ENCODE assay signal across 9 cellular contexts in the genomic region with DNA sequence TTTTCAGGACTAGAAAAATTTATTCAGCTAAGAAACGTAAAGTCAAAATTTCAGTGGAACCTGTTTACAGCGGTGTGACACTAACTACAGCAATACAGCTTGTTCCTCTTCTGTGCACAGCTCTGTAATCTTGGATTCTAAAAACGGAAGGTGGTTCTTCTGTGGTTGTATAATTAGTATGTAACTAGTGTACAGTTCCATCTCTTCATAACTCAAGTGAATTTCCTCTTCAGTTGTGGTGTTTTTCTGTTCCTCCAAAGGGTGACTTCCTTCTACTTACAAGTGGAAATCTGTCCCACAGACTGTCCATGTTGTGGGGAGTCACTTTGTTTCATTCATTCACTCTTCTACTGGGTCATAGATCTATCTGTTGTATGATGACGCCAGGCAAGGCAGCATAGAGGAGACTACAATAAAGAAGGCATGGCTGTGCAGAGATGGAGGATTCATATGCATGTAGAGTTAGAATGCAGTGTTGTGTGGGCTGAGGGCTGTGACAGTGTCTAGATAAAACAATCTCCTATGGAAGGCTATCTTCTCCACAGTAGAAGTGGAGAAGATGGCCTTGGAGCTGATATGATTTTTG. TPM values are rescaled to one million over a fixed set of nuclear protein-coding genes. Genes with fewer than 3 reads are reported as not detected.
DNase-seq lines count a peak whose midpoint lies in the region; ATAC-seq and TF ChIP-seq lines count a peak whose summit lies in the region.
"Had no signal": no experiment of that assay in that cellular context is flagged by ENCODE, and none has a peak within 500 bp of the region (broad histone marks: within the 10 kb centered on the region; RNA-seq: fewer than 3 reads in every experiment).

No MANE protein-coding gene starts in this region.

- H3K36me3 ChIP-seq in BLaER1 (no peaks in the 10 kb centered on the region), SU-DHL-6 (ENCODE audit: low read length) (no peaks in the 10 kb centered on the region), transverse colon (no peaks in the 10 kb centered on the region)

- ATAC-seq in GM19351 (IDR thresholded peaks at IDR 0.05; ENCODE audit: unreplicated experiment) (peak; percentile 76), HG03097 (IDR thresholded peaks at IDR 0.05; ENCODE audit: low FRiP score, unreplicated experiment) (peak; percentile 73)

- H4K20me1 ChIP-seq in BLaER1 (no peaks in the 10 kb centered on the region), SU-DHL-6 (ENCODE audit: low read depth, low read length) (no peaks in the 10 kb centered on the region)

- H3K4me2 ChIP-seq in BLaER1 (peak overlapping the region; percentile 33), SU-DHL-6 (ENCODE audit: low read depth, low read length, poor library complexity, severe bottlenecking) (peak overlapping the region; percentile 69)

- WGBS in transverse colon (ENCODE audit: low coverage in 1 of 2), 2 donors = 76% methylated on average over 4 of the region's 4 CpGs

- H3F3A ChIP-seq in SU-DHL-6 (ENCODE audit: insufficient read depth) = peaks cover 23% of the 10 kb centered on the region

- intact Hi-C loops in transverse colon (cut with DNase I; ENCODE audit: low total_unique reads) = no loop called here

- H3K9ac ChIP-seq in BLaER1 = no peak overlapping the region
- H3K9ac ChIP-seq in SU-DHL-6 (ENCODE audit: low read length) = peak overlapping the region; percentile 26; the same call in 1 of the 2 replicates

- in situ Hi-C loops in transverse colon (cut with MboI; ENCODE audit: low pct_ligation_motif_present in 1 of 4, low pct_unique_long_range_greater_than_20kb in 1 of 4, low sequenced_read_pairs in 3 of 4) = no loop called here

- TF ChIP-seq POLR2A in transverse colon (IDR thresholded peaks at IDR 0.05) = no peak

- no peak overlapping the region for H2AFZ ChIP-seq in SU-DHL-6 (ENCODE audit: low read depth, low read length, severe bottlenecking)

- TF ChIP-seq EP300 in transverse colon (IDR thresholded peaks at IDR 0.05; ENCODE audit: low read depth) = no peak

- no peak overlapping the region for H3K27ac ChIP-seq in BLaER1
- H3K27ac ChIP-seq in SU-DHL-6 (ENCODE audit: low read depth, low read length) = peak overlapping the region; percentile 88
- H3K27ac ChIP-seq in transverse colon = no peak overlapping the region

- H3K4me1 ChIP-seq in BLaER1 (peaks cover 21% of the 10 kb centered on the region), transverse colon (peaks cover 0 to 3% (median 0%) of the 10 kb centered on the region in 4 donors)

- H3K9me2 ChIP-seq in SU-DHL-6 (replicated peaks; ENCODE audit: insufficient read depth, low read length) = no peaks in the 10 kb centered on the region

- no peak for DNase-seq in putamen (ENCODE audit: low spot score)
- DNase-seq in activated CD8-positive, alpha-beta memory T cell treated with anti-CD3 and anti-CD28 coated beads for 24 hours = no peak
- DNase-seq in transverse colon = no peak
- no peak for DNase-seq in T1000 (lab: John Stamatoyannopoulos, UW)
- DNase-seq: small intestine had no signal

- H3K9me3 ChIP-seq in BLaER1 (no peaks in the 10 kb centered on the region), SU-DHL-6 (ENCODE audit: insufficient read depth, low read length) (no peaks in the 10 kb centered on the region), transverse colon (no peaks in the 10 kb centered on the region)

- H3K4me3 ChIP-seq in BLaER1 = no peak overlapping the region
- peak overlapping the region; percentile 66 for H3K4me3 ChIP-seq in SU-DHL-6 (ENCODE audit: insufficient read depth, low read length, poor library complexity, severe bottlenecking)
- no peak overlapping the region for H3K4me3 ChIP-seq in transverse colon

- H3K27me3 ChIP-seq in BLaER1 = no peaks in the 10 kb centered on the region
- H3K27me3 ChIP-seq in SU-DHL-6 (ENCODE audit: low read length) = no peaks in the 10 kb centered on the region
- H3K27me3 ChIP-seq in transverse colon = no peaks in the 10 kb centered on the region

- peaks cover 96% of the 10 kb centered on the region for H3K79me2 ChIP-seq in SU-DHL-6 (ENCODE audit: insufficient read depth, low read length)

- no peak for TF ChIP-seq CTCF in SU-DHL-6 (IDR thresholded peaks at IDR 0.05; ENCODE audit: insufficient read depth, low read length, poor library complexity, severe bottlenecking)
- TF ChIP-seq CTCF in transverse colon (IDR thresholded peaks at IDR 0.05) = no peak

RNA-seq across cellular contexts. Expression of a gene that starts 5.4 kb away (rescaled TPM):
- total RNA-seq in transverse colon = 10 to 100 TPM in 1 of 4 donors, 1 to 10 TPM in 2, under 1 TPM in 1; 0.41 to 10.7 (median 7.6) TPM
